In the genomic region with DNA sequence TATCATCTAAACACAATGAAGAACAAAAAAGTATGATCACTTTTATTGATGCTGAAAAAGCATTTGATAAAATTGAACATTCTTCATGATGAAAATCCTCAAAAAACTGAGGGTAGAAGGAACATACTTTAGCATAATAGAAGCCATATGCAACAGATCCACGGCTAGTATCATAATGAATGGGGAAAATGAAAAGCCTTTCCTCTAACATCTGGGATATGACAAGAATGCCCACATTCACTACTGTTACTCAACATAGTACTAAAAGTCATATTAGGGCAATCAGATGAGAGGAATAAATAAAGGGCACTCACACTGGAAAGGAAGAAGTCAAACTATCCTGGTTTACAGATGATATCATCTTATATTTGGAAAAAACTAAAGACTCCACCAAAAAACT, we compare ENCODE assay signal across 27 cellular contexts.
"Had no signal": no experiment of that assay in that cellular context is flagged by ENCODE, and none has a peak within 500 bp of the region (broad histone marks: within the 10 kb centered on the region; RNA-seq: fewer than 3 reads in every experiment).

No MANE protein-coding gene starts in this region.

- H3K36me3 Mint-ChIP-seq: activated naive CD8-positive, alpha-beta T cell treated with anti-CD3 and anti-CD28 coated beads, Interleukin-2, amount 10 ng/mL, durations not matched to agents 7 days and 5 days had no signal

- H3K4me3 ChIP-seq: adrenal gland, body of pancreas, breast epithelium, SJCRH30, SK-N-MC had no signal

- H3K9me3 ChIP-seq: adrenal gland, body of pancreas had no signal

- H3K27ac Mint-ChIP-seq: activated CD4-positive, alpha-beta T cell treated with anti-CD3 and anti-CD28 coated beads, Interleukin-2, amount 10 ng/mL, durations not matched to agents 24 days and 14 days; activated CD8-positive, alpha-beta T cell treated with anti-CD3 and anti-CD28 coated beads for 36 hours; activated naive CD8-positive, alpha-beta T cell treated with anti-CD3 and anti-CD28 coated beads, Interleukin-2, amount 10 ng/mL, durations not matched to agents 7 days and 5 days; activated T-cell treated with anti-CD3 and anti-CD28 coated beads, Interleukin-2, amount 50 U/mL, for 72 hours; activated T-helper 17 cell treated with anti-CD3 and anti-CD28 coated beads, Interleukin-2, amount 50 U/mL, for 72 hours; T-helper 1 cell treated with Interleukin-12 subunit alpha and Interleukin-12 subunit beta and Interleukin-4 antibody, amounts not matched to agents 30 μg/mL and 1 μg/mL, for 36 hours; T-helper 2 cell treated with Interferon-gamma antibody and Interleukin-4, amounts not matched to agents 5 μg/mL and 100 μg/mL, for 36 hours had no signal

- H3K27ac ChIP-seq: adrenal gland, body of pancreas, breast epithelium, SJCRH30, SK-N-MC had no signal

- H3K36me3 ChIP-seq: adrenal gland, breast epithelium, SJCRH30 had no signal

- H3K4me1 Mint-ChIP-seq: activated CD4-positive, alpha-beta T cell treated with anti-CD3 and anti-CD28 coated beads, Interleukin-2, amount 10 ng/mL, durations not matched to agents 24 days and 14 days; activated naive CD8-positive, alpha-beta T cell treated with anti-CD3 and anti-CD28 coated beads, Interleukin-2, amount 10 ng/mL, durations not matched to agents 7 days and 5 days; activated T-helper 17 cell treated with anti-CD3 and anti-CD28 coated beads, Interleukin-2, amount 50 U/mL, for 72 hours had no signal

- H3K4me1 ChIP-seq: adrenal gland, body of pancreas, breast epithelium, SJCRH30 had no signal

- H3K27me3 ChIP-seq: adrenal gland, body of pancreas, breast epithelium, SJCRH30 had no signal

- ATAC-seq: activated CD8-positive, alpha-beta T cell treated with anti-CD3 and anti-CD28 coated beads for 36 hours; activated T-cell treated with anti-CD3 and anti-CD28 coated beads, Interleukin-2, amount 50 U/mL, for 72 hours; activated T-helper 17 cell treated with anti-CD3 and anti-CD28 coated beads, Interleukin-2, amount 50 U/mL, for 72 hours; body of pancreas; Panc1 had no signal

- H3K4me3 Mint-ChIP-seq: activated CD4-positive, alpha-beta T cell treated with anti-CD3 and anti-CD28 coated beads, Interleukin-2, amount 10 ng/mL, durations not matched to agents 24 days and 14 days; activated CD8-positive, alpha-beta T cell treated with anti-CD3 and anti-CD28 coated beads for 36 hours; activated naive CD8-positive, alpha-beta T cell treated with anti-CD3 and anti-CD28 coated beads, Interleukin-2, amount 10 ng/mL, durations not matched to agents 7 days and 5 days; activated T-cell treated with anti-CD3 and anti-CD28 coated beads, Interleukin-2, amount 50 U/mL, for 72 hours; activated T-helper 17 cell treated with anti-CD3 and anti-CD28 coated beads, Interleukin-2, amount 50 U/mL, for 72 hours; T-helper 1 cell treated with Interleukin-12 subunit alpha and Interleukin-12 subunit beta and Interleukin-4 antibody, amounts not matched to agents 30 μg/mL and 1 μg/mL, for 36 hours; T-helper 2 cell treated with Interferon-gamma antibody and Interleukin-4, amounts not matched to agents 5 μg/mL and 100 μg/mL, for 36 hours had no signal

- DNase-seq: activated CD4-positive, alpha-beta T cell treated with anti-CD3 and anti-CD28 coated beads, Interleukin-2, amount 10 ng/mL, durations not matched to agents 24 days and 14 days; activated CD4-positive, alpha-beta T cell treated with anti-CD3 and anti-CD28 coated beads, Interleukin-2, amount 50 U/mL, for 4 hours; activated CD8-positive, alpha-beta T cell treated with anti-CD3 and anti-CD28 coated beads for 36 hours; activated effector memory CD4-positive, alpha-beta T cell treated with anti-CD3 and anti-CD28 coated beads, Interleukin-2, amount 50 U/mL, for 16 hours; activated naive CD4-positive, alpha-beta T cell; activated naive CD4-positive, alpha-beta T cell treated with anti-CD3 and anti-CD28 coated beads, Interleukin-2, amount 50 U/mL, for 16 hours; activated naive CD8-positive, alpha-beta T cell treated with anti-CD3 and anti-CD28 coated beads, Interleukin-2, amount 10 ng/mL, durations not matched to agents 7 days and 5 days; activated T-cell treated with anti-CD3 and anti-CD28 coated beads, Interleukin-2, amount 50 U/mL, for 1 hour; activated T-cell treated with anti-CD3 and anti-CD28 coated beads, Interleukin-2, amount 50 U/mL, for 72 hours; adrenal gland; body of pancreas; MM.1S; MV-4-11; NCI-H1092; NCI-H1436 treated with DMSO at 0.1 percent for 48 hours; NCI-H1694 treated with DMSO at 0.1 percent for 48 hours; NCI-H2029; NCI-H345; NCI-H524 treated with DMSO at 0.1 percent for 48 hours; SHP77; SJCRH30 had no signal

- H3K27me3 Mint-ChIP-seq: activated CD4-positive, alpha-beta T cell treated with anti-CD3 and anti-CD28 coated beads, Interleukin-2, amount 10 ng/mL, durations not matched to agents 24 days and 14 days; activated CD8-positive, alpha-beta T cell treated with anti-CD3 and anti-CD28 coated beads for 36 hours; activated naive CD8-positive, alpha-beta T cell treated with anti-CD3 and anti-CD28 coated beads, Interleukin-2, amount 10 ng/mL, durations not matched to agents 7 days and 5 days; activated T-helper 17 cell treated with anti-CD3 and anti-CD28 coated beads, Interleukin-2, amount 50 U/mL, for 72 hours had no signal
